13 cellular contexts compared by ENCODE assay signal in the genomic region with DNA sequence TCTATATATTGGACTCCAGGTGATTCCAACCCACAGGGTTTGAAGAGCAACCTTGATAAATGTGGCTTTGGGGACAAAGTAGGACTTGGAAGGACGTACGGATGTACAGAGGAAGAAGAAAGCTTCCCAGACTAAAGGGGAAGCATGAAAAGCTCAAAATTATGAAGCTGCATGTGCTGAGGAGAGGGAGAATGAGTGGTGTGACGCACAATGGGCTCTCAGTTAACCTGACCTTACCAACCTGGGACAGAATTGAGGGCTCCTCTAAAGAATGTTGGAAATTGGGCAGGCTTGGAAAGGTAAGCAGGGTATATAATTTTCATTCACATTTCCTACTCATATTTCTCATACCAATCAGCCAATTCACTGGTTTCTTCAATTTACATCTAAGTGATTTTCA. TPM values are rescaled to one million over a fixed set of nuclear protein-coding genes. Genes with fewer than 3 reads are reported as not detected.
DNase-seq lines count a peak whose midpoint lies in the region; ATAC-seq and TF ChIP-seq lines count a peak whose summit lies in the region.
"Had no signal": no experiment of that assay in that cellular context is flagged by ENCODE, and none has a peak within 500 bp of the region (broad histone marks: within the 10 kb centered on the region; RNA-seq: fewer than 3 reads in every experiment).

No MANE protein-coding gene starts in this region.

- intact Hi-C loops in activated CD8-positive, alpha-beta T cell treated with anti-CD3 and anti-CD28 coated beads for 36 hours (cut with micrococcal nuclease) = no loop called here
- intact Hi-C loops in left ventricle myocardium superior (cut with micrococcal nuclease) = no loop called here
- intact Hi-C loops in tibial artery (cut with DNase I; ENCODE audit: low total_unique reads) = loop anchor here (10.0 kb wide), 1 partner anchor 396 kb away; no protein-coding TSS in a partner anchor

- H3K27me3 ChIP-seq in tibial artery = no peaks in the 10 kb centered on the region

- H3K4me1 ChIP-seq in tibial artery = no peaks in the 10 kb centered on the region
- H3K4me1 ChIP-seq: A549 had no signal

- H3K4me3 Mint-ChIP-seq in activated CD8-positive, alpha-beta T cell treated with anti-CD3 and anti-CD28 coated beads for 36 hours = no peak overlapping the region
- H3K4me3 Mint-ChIP-seq in activated CD8-positive, alpha-beta T cell treated with anti-CD3 and anti-CD28 coated beads, Interleukin-2, amount 10 ng/mL, durations not matched to agents 7 days and 5 days = no peak overlapping the region
- H3K4me3 Mint-ChIP-seq in activated naive CD8-positive, alpha-beta T cell treated with anti-CD3 and anti-CD28 coated beads, Interleukin-2, amount 50 U/mL, for 24 hours = no peak overlapping the region

- H3K27ac ChIP-seq in tibial artery = no peak overlapping the region
- H3K27ac ChIP-seq: A549 had no signal

- no peak overlapping the region for H3K4me3 ChIP-seq in tibial artery
- H3K4me3 ChIP-seq: A549 had no signal

- DNase-seq in activated CD8-positive, alpha-beta T cell treated with anti-CD3 and anti-CD28 coated beads for 36 hours = no peak
- no peak for DNase-seq in activated CD8-positive, alpha-beta T cell treated with anti-CD3 and anti-CD28 coated beads, Interleukin-2, amount 10 ng/mL, durations not matched to agents 7 days and 5 days
- DNase-seq in activated naive CD8-positive, alpha-beta T cell treated with anti-CD3 and anti-CD28 coated beads, Interleukin-2, amount 50 U/mL, for 24 hours = no peak
- DNase-seq in left ventricle myocardium superior (no peak), NCI-H345 (lab: John Stamatoyannopoulos, UW) (no peak), tibial artery (no peak)
- DNase-seq: head of caudate nucleus, NCI-H1417, NCI-H524, trophoblast cell had no signal

- H3K9me3 Mint-ChIP-seq in activated CD8-positive, alpha-beta T cell treated with anti-CD3 and anti-CD28 coated beads for 36 hours = no peaks in the 10 kb centered on the region
- H3K9me3 Mint-ChIP-seq in activated CD8-positive, alpha-beta T cell treated with anti-CD3 and anti-CD28 coated beads, Interleukin-2, amount 10 ng/mL, durations not matched to agents 7 days and 5 days (ENCODE audit: insufficient read depth) = no peaks in the 10 kb centered on the region
- no peaks in the 10 kb centered on the region for H3K9me3 Mint-ChIP-seq in activated naive CD8-positive, alpha-beta T cell treated with anti-CD3 and anti-CD28 coated beads, Interleukin-2, amount 50 U/mL, for 24 hours

- ATAC-seq in activated CD8-positive, alpha-beta T cell treated with anti-CD3 and anti-CD28 coated beads for 36 hours = no peak
- no peak for ATAC-seq in activated CD8-positive, alpha-beta T cell treated with anti-CD3 and anti-CD28 coated beads, Interleukin-2, amount 10 ng/mL, durations not matched to agents 7 days and 5 days
- ATAC-seq in GM21447 (IDR thresholded peaks at IDR 0.05; ENCODE audit: unreplicated experiment) = peak; percentile 4
- ATAC-seq in HG02970 (IDR thresholded peaks at IDR 0.05; ENCODE audit: low FRiP score, unreplicated experiment) = peak; percentile 11
- no peak for ATAC-seq in activated naive CD8-positive, alpha-beta T cell treated with anti-CD3 and anti-CD28 coated beads, Interleukin-2, amount 50 U/mL, for 24 hours
- ATAC-seq in left ventricle myocardium superior = no peak
- ATAC-seq: A549 had no signal

- CTCF ChIA-PET in activated CD8-positive, alpha-beta T cell treated with anti-CD3 and anti-CD28 coated beads for 36 hours (lab: Charles Lee) = no interaction called here
- CTCF ChIA-PET in activated CD8-positive, alpha-beta T cell treated with anti-CD3 and anti-CD28 coated beads, Interleukin-2, amount 10 ng/mL, durations not matched to agents 7 days and 5 days (lab: Charles Lee) = no interaction called here

- no peaks in the 10 kb centered on the region for H3K9me3 ChIP-seq in tibial artery
- H3K9me3 ChIP-seq: A549 had no signal

- H3K36me3 ChIP-seq in tibial artery = no peaks in the 10 kb centered on the region

- no peak for TF ChIP-seq CTCF in activated CD8-positive, alpha-beta T cell treated with anti-CD3 and anti-CD28 coated beads for 36 hours (IDR thresholded peaks at IDR 0.05)
- no peak for TF ChIP-seq CTCF in tibial artery (IDR thresholded peaks at IDR 0.05)

- H3K27me3 Mint-ChIP-seq in activated CD8-positive, alpha-beta T cell treated with anti-CD3 and anti-CD28 coated beads for 36 hours = no peaks in the 10 kb centered on the region
- no peaks in the 10 kb centered on the region for H3K27me3 Mint-ChIP-seq in activated CD8-positive, alpha-beta T cell treated with anti-CD3 and anti-CD28 coated beads, Interleukin-2, amount 10 ng/mL, durations not matched to agents 7 days and 5 days (ENCODE audit: low read depth)
- peaks cover 3% of the 10 kb centered on the region for H3K27me3 Mint-ChIP-seq in activated naive CD8-positive, alpha-beta T cell treated with anti-CD3 and anti-CD28 coated beads, Interleukin-2, amount 50 U/mL, for 24 hours

- peaks cover 24% of the 10 kb centered on the region for H3K4me1 Mint-ChIP-seq in activated CD8-positive, alpha-beta T cell treated with anti-CD3 and anti-CD28 coated beads for 36 hours (ENCODE audit: low read depth)
- peaks cover 4% of the 10 kb centered on the region for H3K4me1 Mint-ChIP-seq in activated CD8-positive, alpha-beta T cell treated with anti-CD3 and anti-CD28 coated beads, Interleukin-2, amount 10 ng/mL, durations not matched to agents 7 days and 5 days (ENCODE audit: low read depth)
- peaks cover 26% of the 10 kb centered on the region for H3K4me1 Mint-ChIP-seq in activated naive CD8-positive, alpha-beta T cell treated with anti-CD3 and anti-CD28 coated beads, Interleukin-2, amount 50 U/mL, for 24 hours

- peak overlapping the region; percentile 62 for H3K27ac Mint-ChIP-seq in activated CD8-positive, alpha-beta T cell treated with anti-CD3 and anti-CD28 coated beads for 36 hours
- no peak overlapping the region for H3K27ac Mint-ChIP-seq in activated CD8-positive, alpha-beta T cell treated with anti-CD3 and anti-CD28 coated beads, Interleukin-2, amount 10 ng/mL, durations not matched to agents 7 days and 5 days
- peak overlapping the region; percentile 20 for H3K27ac Mint-ChIP-seq in activated naive CD8-positive, alpha-beta T cell treated with anti-CD3 and anti-CD28 coated beads, Interleukin-2, amount 50 U/mL, for 24 hours

- no peaks in the 10 kb centered on the region for H3K36me3 Mint-ChIP-seq in activated CD8-positive, alpha-beta T cell treated with anti-CD3 and anti-CD28 coated beads for 36 hours (ENCODE audit: low read depth)
- no peaks in the 10 kb centered on the region for H3K36me3 Mint-ChIP-seq in activated CD8-positive, alpha-beta T cell treated with anti-CD3 and anti-CD28 coated beads, Interleukin-2, amount 10 ng/mL, durations not matched to agents 7 days and 5 days (ENCODE audit: low read depth)
- no peaks in the 10 kb centered on the region for H3K36me3 Mint-ChIP-seq in activated naive CD8-positive, alpha-beta T cell treated with anti-CD3 and anti-CD28 coated beads, Interleukin-2, amount 50 U/mL, for 24 hours (ENCODE audit: low read depth)

- POLR2A ChIA-PET in activated CD8-positive, alpha-beta T cell treated with anti-CD3 and anti-CD28 coated beads for 36 hours (lab: Charles Lee) = interaction anchor here (1.5 kb wide), 1 partner anchor 11 kb away, joined by 3 read pairs; no protein-coding TSS in a partner anchor
- POLR2A ChIA-PET in activated CD8-positive, alpha-beta T cell treated with anti-CD3 and anti-CD28 coated beads, Interleukin-2, amount 10 ng/mL, durations not matched to agents 7 days and 5 days (lab: Charles Lee) = no interaction called here

RNA-seq across cellular contexts. Expression of a gene that starts 10.5 kb away (rescaled TPM):
- 1 to 10 TPM; 2.0 to 2.3 TPM for total RNA-seq in activated CD8-positive, alpha-beta T cell treated with anti-CD3 and anti-CD28 coated beads for 36 hours
- total RNA-seq in activated CD8-positive, alpha-beta T cell treated with anti-CD3 and anti-CD28 coated beads, Interleukin-2, amount 10 ng/mL, durations not matched to agents 7 days and 5 days = 1 to 10 TPM; 5.5 to 5.6 TPM
- total RNA-seq in left ventricle myocardium superior = 2.4 TPM

RNA-seq across cellular contexts. Expression of a gene that starts 43.9 kb away (rescaled TPM):
- 1 to 10 TPM; 4.5 to 6.0 TPM for total RNA-seq in activated CD8-positive, alpha-beta T cell treated with anti-CD3 and anti-CD28 coated beads for 36 hours
- total RNA-seq in activated CD8-positive, alpha-beta T cell treated with anti-CD3 and anti-CD28 coated beads, Interleukin-2, amount 10 ng/mL, durations not matched to agents 7 days and 5 days = 1 to 10 TPM; 4.5 to 4.7 TPM
- total RNA-seq in left ventricle myocardium superior = 13.7 TPM

Comparison
In these comparisons a context has a peak if more than half of its experiments do, and no peak if none do; other contexts are left out.
1. ATAC-seq: peak in GM21447 (single experiment) and HG02970 (single experiment); none in activated CD8-positive, alpha-beta T cell treated with anti-CD3 and anti-CD28 coated beads for 36 hours (single experiment), activated CD8-positive, alpha-beta T cell treated with anti-CD3 and anti-CD28 coated beads, Interleukin-2, amount 10 ng/mL, durations not matched to agents 7 days and 5 days (single experiment), activated naive CD8-positive, alpha-beta T cell treated with anti-CD3 and anti-CD28 coated beads, Interleukin-2, amount 50 U/mL, for 24 hours (single experiment) and left ventricle myocardium superior (single experiment).